In genomic region chr4:1669850-1670249, GRCh38 we compare ENCODE assay signal across 7 cellular contexts.
"Had no signal": no experiment of that assay in that cellular context is flagged by ENCODE, and none has a peak within 500 bp of the region (broad histone marks: within the 10 kb centered on the region; RNA-seq: fewer than 3 reads in every experiment).

No MANE protein-coding gene starts in this region.

- DNase-seq: IMR-90, KBM-7, KG1 had no signal

- H3K4me3 ChIP-seq: K562 had no signal

- H3K4me1 Mint-ChIP-seq: IgD-negative memory B cell had no signal

- ATAC-seq: K562 had no signal

- H3K9me3 Mint-ChIP-seq: IgD-negative memory B cell had no signal

- FAIRE-seq: HTR-8/SVneo, K562 had no signal

- H3K4me3 Mint-ChIP-seq: IgD-negative memory B cell had no signal

- H3K27me3 Mint-ChIP-seq: IgD-negative memory B cell had no signal

- H3K27ac ChIP-seq: HL-60 had no signal

- H3K27ac Mint-ChIP-seq: IgD-negative memory B cell had no signal
